16 cellular contexts compared by ENCODE assay signal in the genomic region with DNA sequence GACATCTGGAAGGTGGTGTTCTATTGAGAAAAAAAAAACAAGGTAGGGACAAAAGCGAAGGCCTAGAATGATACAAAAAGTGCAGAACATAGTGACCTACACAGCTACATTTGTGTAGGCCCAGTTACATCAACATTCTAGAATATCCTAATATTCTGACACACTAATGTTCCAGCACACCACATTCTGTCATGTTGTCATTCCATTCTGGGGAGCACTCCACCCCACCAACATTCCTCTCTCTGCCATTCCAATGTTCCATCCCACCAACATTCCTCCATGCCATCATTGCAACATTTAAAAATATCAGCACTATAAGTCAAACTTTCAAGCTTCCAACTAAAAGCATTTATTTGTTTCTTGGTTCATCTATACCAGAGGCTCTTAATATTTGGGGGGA. TPM values are rescaled to one million over a fixed set of nuclear protein-coding genes. Genes with fewer than 3 reads are reported as not detected.
A peak's percentile ranks its signal among the peaks of the same experiment; 100 is the strongest.
DNase-seq lines count a peak whose midpoint lies in the region; ATAC-seq and TF ChIP-seq lines count a peak whose summit lies in the region.
"Had no signal": no experiment of that assay in that cellular context is flagged by ENCODE, and none has a peak within 500 bp of the region (broad histone marks: within the 10 kb centered on the region; RNA-seq: fewer than 3 reads in every experiment).

No MANE protein-coding gene starts in this region.

- no peak overlapping the region for H3K4me2 ChIP-seq in DND-41 (ENCODE audit: insufficient read depth, low read length)

- no peak overlapping the region for H3K4me3 ChIP-seq in DND-41 (ENCODE audit: low read depth in 1 of 2, low read length in 2 of 2)
- no peak overlapping the region for H3K4me3 ChIP-seq in epithelial cell of esophagus (ENCODE audit: low read length)
- H3K4me3 ChIP-seq: colonic mucosa, K562, right lobe of liver had no signal

- POLR2A ChIA-PET in RWPE1 (lab: Yijun Ruan, JAX; ENCODE audit: low non-redundant PET), result no interaction called here

- H3K36me3 ChIP-seq in DND-41 (ENCODE audit: insufficient read depth, low read length), result no peaks in the 10 kb centered on the region
- H3K36me3 ChIP-seq: colonic mucosa, right lobe of liver had no signal

- H3K27me3 ChIP-seq in DND-41 (ENCODE audit: insufficient read depth, low read length, poor library complexity), result no peaks in the 10 kb centered on the region
- H3K27me3 ChIP-seq: colonic mucosa, right lobe of liver had no signal

- no peaks in the 10 kb centered on the region for H4K20me1 ChIP-seq in DND-41 (ENCODE audit: insufficient read depth, low read length)

- CTCF ChIA-PET in RWPE1 (lab: Yijun Ruan, JAX), result no interaction called here

- H3K27ac ChIP-seq in DND-41 (ENCODE audit: low read length) (no peak overlapping the region), RWPE1 (peak overlapping the region; percentile 72; the same call in 1 of the 2 replicates)
- H3K27ac ChIP-seq: colonic mucosa, right lobe of liver had no signal

- H3K9ac ChIP-seq in DND-41 (ENCODE audit: low read depth, low read length), result no peak overlapping the region

- no peaks in the 10 kb centered on the region for H3K9me3 Mint-ChIP-seq in osteocyte (ENCODE audit: unreplicated experiment)
- H3K9me3 Mint-ChIP-seq: activated T-helper 17 cell treated with anti-CD3 and anti-CD28 coated beads, Interleukin-2, amount 50 U/mL, for 72 hours; WTC11 had no signal

- H3K79me2 ChIP-seq in DND-41 (ENCODE audit: insufficient read depth, low read length), result no peaks in the 10 kb centered on the region

- no peaks in the 10 kb centered on the region for H3K27me3 Mint-ChIP-seq in osteocyte (ENCODE audit: unreplicated experiment)
- H3K27me3 Mint-ChIP-seq: activated T-helper 17 cell treated with anti-CD3 and anti-CD28 coated beads, Interleukin-2, amount 50 U/mL, for 72 hours had no signal

- H3K27ac Mint-ChIP-seq in osteocyte (ENCODE audit: unreplicated experiment), result peak overlapping the region; percentile 8
- H3K27ac Mint-ChIP-seq: activated T-helper 17 cell treated with anti-CD3 and anti-CD28 coated beads, Interleukin-2, amount 50 U/mL, for 72 hours; WTC11 had no signal

- H3K36me3 Mint-ChIP-seq in osteocyte (ENCODE audit: unreplicated experiment), result no peaks in the 10 kb centered on the region
- H3K36me3 Mint-ChIP-seq: WTC11 had no signal

- ATAC-seq in DND-41 (ENCODE audit: insufficient read depth, low read depth) (no peak), HG03432 (IDR thresholded peaks at IDR 0.05; ENCODE audit: unreplicated experiment) (no peak), GM18519 (IDR thresholded peaks at IDR 0.05; ENCODE audit: low FRiP score, unreplicated experiment) (no peak)
- ATAC-seq: activated T-helper 17 cell treated with anti-CD3 and anti-CD28 coated beads, Interleukin-2, amount 50 U/mL, for 72 hours; K562; right lobe of liver had no signal

- peaks cover 7% of the 10 kb centered on the region for H3K4me1 ChIP-seq in DND-41 (ENCODE audit: insufficient read depth, low read length)
- H3K4me1 ChIP-seq: colonic mucosa had no signal

- TF ChIP-seq CTCF in DND-41 (IDR thresholded peaks at IDR 0.05; ENCODE audit: borderline replicate concordance, extremely low read depth, low read length, poor library complexity, severe bottlenecking) (no peak), RWPE1 (conservative IDR thresholded peaks at IDR 0.05; ENCODE audit: low read depth) (no peak), epithelial cell of esophagus (IDR thresholded peaks at IDR 0.05; ENCODE audit: insufficient read depth, low read depth, low read length, missing control alignments) (no peak), osteocyte (IDR thresholded peaks at IDR 0.05) (no peak)

- DNase-seq in DND-41 (no peak), RWPE1 (ENCODE audit: low spot score) (no peak), epithelial cell of esophagus (ENCODE audit: low read depth) (peak; percentile 29), osteocyte (ENCODE audit: extremely low spot score, unreplicated experiment) (no peak), GF-D8 (lab: John Stamatoyannopoulos, UW) (no peak)
- no peak for DNase-seq in stimulated activated CD4-positive, alpha-beta T cell treated with anti-CD3 and anti-CD28 coated beads, Interleukin-15, amount 100 ng/mL, for 24 hours
- DNase-seq: colonic mucosa; NCI-H2171; right lobe of liver; stimulated activated CD4-positive, alpha-beta T cell treated with anti-CD3 and anti-CD28 coated beads, Interleukin-2, amount 100 ng/mL, for 48 hours had no signal

- H3K9me3 ChIP-seq in DND-41 (ENCODE audit: insufficient read depth, low read length, severe bottlenecking), result no peaks in the 10 kb centered on the region
- H3K9me3 ChIP-seq: colonic mucosa, right lobe of liver had no signal

- peaks cover 25% of the 10 kb centered on the region for H3K4me1 Mint-ChIP-seq in osteocyte (ENCODE audit: unreplicated experiment)
- H3K4me1 Mint-ChIP-seq: activated T-helper 17 cell treated with anti-CD3 and anti-CD28 coated beads, Interleukin-2, amount 50 U/mL, for 72 hours had no signal

- H3K4me3 Mint-ChIP-seq in osteocyte (ENCODE audit: unreplicated experiment), result no peak overlapping the region
- H3K4me3 Mint-ChIP-seq: activated T-helper 17 cell treated with anti-CD3 and anti-CD28 coated beads, Interleukin-2, amount 50 U/mL, for 72 hours; WTC11 had no signal

- H2AFZ ChIP-seq in DND-41 (ENCODE audit: low read depth, low read length), result 0 out of 2 replicates have a peak overlapping the region, but pooled peaks have one; percentile 13

RNA-seq across cellular contexts. Expression of a gene that starts 28.5 kb away (rescaled TPM):
- total RNA-seq in osteocyte, result 25.7 and 27.7 TPM in 2 replicates

RNA-seq across cellular contexts. Expression of a gene that starts 36.7 kb away (rescaled TPM):
- total RNA-seq in osteocyte, result not detected in 2 replicates
- total RNA-seq: right lobe of liver, temporal lobe had no signal

RNA-seq across cellular contexts. Expression of a gene that starts 56.6 kb away (rescaled TPM):
- total RNA-seq in osteocyte, result 34.3 and 37.1 TPM in 2 replicates
